ENCODE assay signal across 7 cellular contexts in genomic region chr5:181205402-181205734, GRCh38. TPM values are rescaled to one million over a fixed set of nuclear protein-coding genes. Genes with fewer than 3 reads are reported as not detected.
DNase-seq lines count a peak whose midpoint lies in the region; ATAC-seq lines count a peak whose summit lies in the region.
"Had no signal": no experiment of that assay in that cellular context is flagged by ENCODE, and none has a peak within 500 bp of the region (broad histone marks: within the 10 kb centered on the region; RNA-seq: fewer than 3 reads in every experiment).

No MANE protein-coding gene starts in this region.

- no peak overlapping the region for H3K9ac ChIP-seq in iPS-20b (ENCODE audit: low read depth, low read length)

- H3K4me3 ChIP-seq in iPS-20b (ENCODE audit: low read length) (peak overlapping the region; percentile 81), aorta (ENCODE audit: low read length in 2 of 2) (peak overlapping the region; percentile 45 to 59)

- intact Hi-C loops in aorta (cut with DNase I), result no loop called here

- H3K4me1 Mint-ChIP-seq in stimulated activated naive CD8-positive, alpha-beta T cell treated with anti-CD3 and anti-CD28 coated beads, Interleukin-15, Interleukin-2, amounts not matched to agents 100 ng/mL and 50 ng/mL, for 24 hours (ENCODE audit: low read depth), result peaks cover 41% of the 10 kb centered on the region

- peaks cover 12% of the 10 kb centered on the region for H3K36me3 Mint-ChIP-seq in stimulated activated naive CD8-positive, alpha-beta T cell treated with anti-CD3 and anti-CD28 coated beads, Interleukin-15, Interleukin-2, amounts not matched to agents 100 ng/mL and 50 ng/mL, for 24 hours (ENCODE audit: low read depth)

- H3K27ac ChIP-seq in iPS-20b (ENCODE audit: low read length), result no peak overlapping the region
- no peak overlapping the region for H3K27ac ChIP-seq in aorta (ENCODE audit: low read depth in 1 of 2, low read length in 2 of 2)

- H3K9me3 Mint-ChIP-seq in stimulated activated naive CD8-positive, alpha-beta T cell treated with anti-CD3 and anti-CD28 coated beads, Interleukin-15, Interleukin-2, amounts not matched to agents 100 ng/mL and 50 ng/mL, for 24 hours, result no peaks in the 10 kb centered on the region

- WGBS in aorta, 2 donors, result 2% methylated on average over 25 to 26 of the region's 26 CpGs

- no peak for DNase-seq in stimulated activated naive CD8-positive, alpha-beta T cell treated with anti-CD3 and anti-CD28 coated beads, Interleukin-15, Interleukin-2, amounts not matched to agents 100 U/mL and 50 U/mL, for 24 hours
- peak in 1 of 2 donors; percentile 77 for DNase-seq in aorta
- DNase-seq in iPS-NIHi7 (ENCODE audit: extremely low spot score), result no peak

- peaks cover 34% of the 10 kb centered on the region for H3K27me3 Mint-ChIP-seq in stimulated activated naive CD8-positive, alpha-beta T cell treated with anti-CD3 and anti-CD28 coated beads, Interleukin-15, Interleukin-2, amounts not matched to agents 100 ng/mL and 50 ng/mL, for 24 hours

- ATAC-seq in stimulated activated naive CD8-positive, alpha-beta T cell treated with anti-CD3 and anti-CD28 coated beads, Interleukin-15, Interleukin-2, amounts not matched to agents 100 U/mL and 50 U/mL, for 24 hours, result no peak
- ATAC-seq in aorta (ENCODE audit: low FRiP score) (no peak), HG03045 (IDR thresholded peaks at IDR 0.05; ENCODE audit: unreplicated experiment) (no peak)

- H3K27ac Mint-ChIP-seq in stimulated activated naive CD8-positive, alpha-beta T cell treated with anti-CD3 and anti-CD28 coated beads, Interleukin-15, Interleukin-2, amounts not matched to agents 100 ng/mL and 50 ng/mL, for 24 hours, result no peak overlapping the region

- peak overlapping the region; percentile 94 for H3K4me3 Mint-ChIP-seq in stimulated activated naive CD8-positive, alpha-beta T cell treated with anti-CD3 and anti-CD28 coated beads, Interleukin-15, Interleukin-2, amounts not matched to agents 100 ng/mL and 50 ng/mL, for 24 hours

- no peaks in the 10 kb centered on the region; the same call in 1 of the 2 replicates for H3K9me3 ChIP-seq in iPS-20b (ENCODE audit: insufficient read depth, low read depth, low read length)
- H3K9me3 ChIP-seq in aorta (ENCODE audit: control insufficient read depth, low read length), result no peaks in the 10 kb centered on the region

- H3K4me1 ChIP-seq in iPS-20b (ENCODE audit: insufficient read depth, low read length) (peaks cover 4% of the 10 kb centered on the region), aorta (ENCODE audit: control insufficient read depth in 1 of 2, insufficient read depth in 2 of 2, low read length in 2 of 2) (no peaks in the 10 kb centered on the region)

- H3K36me3 ChIP-seq in iPS-20b (ENCODE audit: insufficient read depth, low read depth, low read length) (no peaks in the 10 kb centered on the region), aorta (ENCODE audit: control insufficient read depth in 1 of 2, insufficient read depth in 2 of 2, low read length in 1 of 2) (no peaks in the 10 kb centered on the region)

- peaks cover 63% of the 10 kb centered on the region for H3K27me3 ChIP-seq in iPS-20b (ENCODE audit: insufficient read depth, low read length)
- H3K27me3 ChIP-seq in aorta (ENCODE audit: control insufficient read depth in 1 of 2, insufficient read depth in 2 of 2, low read length in 1 of 2), result no peaks in the 10 kb centered on the region

RNA-seq across cellular contexts. Expression of gene TRIM7, which starts 0.4 kb away (rescaled TPM):
- total RNA-seq in aorta, result 1 to 10 TPM; 3.0 to 6.9 TPM
- 1 to 10 TPM; 4.3 to 6.3 TPM for polyA plus RNA-seq in aorta

RNA-seq across cellular contexts. Expression of gene TRIM41, which starts 17.7 kb away (rescaled TPM):
- total RNA-seq in aorta, result 10 to 100 TPM; 15.2 to 21.4 TPM
- polyA plus RNA-seq in aorta, result 10 to 100 TPM; 15.7 to 22.2 TPM

RNA-seq across cellular contexts. Expression of gene RACK1, which starts 38.3 kb away (rescaled TPM):
- 1,000 to 10,000 TPM in 1 of 2 donors, 100 to 1,000 TPM in 1; 922 to 1,191 TPM for total RNA-seq in aorta
- 1,000 to 10,000 TPM; 1,838 to 2,024 TPM for polyA plus RNA-seq in aorta

RNA-seq across cellular contexts. Expression of gene TRIM52, which starts 55.6 kb away (rescaled TPM):
- total RNA-seq in aorta, result 10 to 100 TPM; 11.9 to 18.7 TPM
- 10 to 100 TPM in 1 of 2 donors, 1 to 10 TPM in 1; 3.0 to 19.3 TPM for polyA plus RNA-seq in aorta

RNA-seq across cellular contexts. Expression of gene OR2V2, which starts 58.0 kb away (rescaled TPM):
- not detected for total RNA-seq in aorta
- polyA plus RNA-seq in aorta, result not detected
- total RNA-seq: SK-MEL-5 had no signal
